ENCODE assay signal across 8 cellular contexts in the genomic region with DNA sequence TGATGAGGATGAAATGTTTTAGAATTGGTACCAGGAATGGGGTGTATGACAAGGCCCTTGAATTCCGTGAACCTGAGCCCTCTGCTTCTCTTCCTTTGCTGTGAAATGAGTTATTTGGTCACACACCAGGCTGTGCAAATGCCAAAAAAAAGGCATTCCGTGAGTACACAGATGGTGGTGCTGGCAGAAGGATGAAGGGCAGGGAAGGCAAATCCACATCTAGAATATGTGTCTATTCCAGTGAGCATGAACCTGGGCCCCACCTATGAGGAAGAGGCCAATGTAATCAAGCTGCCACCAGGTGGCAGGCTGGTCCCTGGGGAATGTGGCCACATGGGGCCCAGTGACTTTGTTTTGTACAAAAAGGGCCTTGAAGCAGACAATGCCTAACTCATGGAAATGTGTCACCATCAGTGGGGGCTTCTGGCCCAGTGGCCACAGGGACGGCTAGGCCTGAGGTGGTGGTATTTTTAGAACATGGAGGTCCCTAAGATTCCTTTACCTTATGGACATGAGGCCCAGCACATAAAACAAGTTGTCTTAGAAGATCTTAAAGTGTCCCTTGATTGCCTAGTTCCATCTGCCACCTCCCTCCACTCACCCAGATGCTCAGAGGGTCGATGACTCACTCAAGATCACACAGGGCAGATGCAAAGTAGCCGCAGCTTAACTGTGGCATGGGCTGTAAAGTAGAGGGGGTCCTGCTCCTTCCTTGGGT. TPM values are rescaled to one million over a fixed set of nuclear protein-coding genes. Genes with fewer than 3 reads are reported as not detected.
DNase-seq lines count a peak whose midpoint lies in the region; ATAC-seq and TF ChIP-seq lines count a peak whose summit lies in the region.

No MANE protein-coding gene starts in this region.

- no peaks in the 10 kb centered on the region for H3K36me3 ChIP-seq in adipocyte (ENCODE audit: control insufficient read depth, insufficient read depth, low read length, severe bottlenecking)
- no peaks in the 10 kb centered on the region for H3K36me3 ChIP-seq in spleen

- WGBS in spleen, 5 donors, result 53 to 67% (median 62%) methylated on average over 5 of the region's 5 CpGs

- TF ChIP-seq POLR2A in spleen (IDR thresholded peaks at IDR 0.05), result no peak

- peak; percentile 81 to 93 (median 85) for TF ChIP-seq CTCF in spleen (IDR thresholded peaks at IDR 0.05 in 8 of 11, conservative IDR thresholded peaks at IDR 0.05 in 3 of 11)

- intact Hi-C loops in spleen (cut with DNase I; ENCODE audit: low total_unique reads), result loop anchor here (2.0 kb wide), 1 partner anchor 94 kb away; no protein-coding TSS in a partner anchor

- DNase-seq in ELR (ENCODE audit: low read depth) (peak; percentile 85), LHCN-M2 (ENCODE audit: low read depth) (peak; percentile 58), T-helper 1 cell (peak; percentile 48 to 79 (median 69)), adipocyte (ENCODE audit: low read depth) (peak; percentile 71), hepatic stellate cell (ENCODE audit: low spot score) (peak; percentile 62), spleen (peak; percentile 92)

- no peak overlapping the region for H3K9ac ChIP-seq in adipocyte (ENCODE audit: low read length)

- peaks cover 9% of the 10 kb centered on the region for H3K4me1 ChIP-seq in adipocyte (ENCODE audit: control insufficient read depth, insufficient read depth, low read length)
- H3K4me1 ChIP-seq in spleen, result peaks cover 4 to 45% (median 21%) of the 10 kb centered on the region in 6 donors

- H3K4me3 ChIP-seq in adipocyte (ENCODE audit: low read length) (no peak overlapping the region), spleen (no peak overlapping the region)

- ATAC-seq in GM18498 (IDR thresholded peaks at IDR 0.05; ENCODE audit: unreplicated experiment) (no peak), GM19467 (IDR thresholded peaks at IDR 0.05; ENCODE audit: unreplicated experiment) (no peak)

- H3K27me3 ChIP-seq in adipocyte (replicated peaks; ENCODE audit: control insufficient read depth, insufficient read depth, low read length) (no peaks in the 10 kb centered on the region), spleen (replicated peaks in 1 of 7) (peaks cover 0 to 15% (median 6%) of the 10 kb centered on the region in 7 donors)

- peaks cover 5% of the 10 kb centered on the region for H3K9me3 ChIP-seq in adipocyte (ENCODE audit: control insufficient read depth, low read length)
- no peaks in the 10 kb centered on the region for H3K9me3 ChIP-seq in spleen

- H3K27ac ChIP-seq in spleen, result peak overlapping the region in 2 of 8 donors; percentile 21 to 34

RNA-seq across cellular contexts. Expression of gene RNF215, which starts 3.9 kb away (rescaled TPM):
- total RNA-seq in LHCN-M2 (2014; rRNA removed) (36.0 and 39.5 TPM in 2 replicates), spleen (10 to 100 TPM; 10.2 to 19.5 (median 15.9) TPM)
- polyA plus RNA-seq in LHCN-M2 (2012), result 15.5 TPM
- polyA plus RNA-seq in spleen, result 10 to 100 TPM in 1 of 3 donors, 1 to 10 TPM in 2; 6.5 to 11.0 (median 8.3) TPM

RNA-seq across cellular contexts. Expression of gene SEC14L2, which starts 5.7 kb away (rescaled TPM):
- total RNA-seq in LHCN-M2 (2014; rRNA removed), result 34.8 and 40.8 TPM in 2 replicates
- polyA plus RNA-seq in LHCN-M2 (2012), result 26.8 TPM
- 1 to 10 TPM in 6 of 7 donors, under 1 TPM in 1; 0.52 to 6.1 (median 2.4) TPM for total RNA-seq in spleen
- polyA plus RNA-seq in spleen, result 1 to 10 TPM in 1 of 3 donors, under 1 TPM in 2; 0.54 to 1.5 (median 0.96) TPM

RNA-seq across cellular contexts. Expression of gene CCDC157, which starts 34.3 kb away (rescaled TPM):
- 2.6 and 3.2 TPM in 2 replicates for total RNA-seq in LHCN-M2 (2014; rRNA removed)
- 2.7 TPM for polyA plus RNA-seq in LHCN-M2 (2012)
- total RNA-seq in spleen, result 1 to 10 TPM; 2.1 to 8.1 (median 3.5) TPM
- polyA plus RNA-seq in spleen, result 1 to 10 TPM; 2.5 to 4.6 (median 3.9) TPM

RNA-seq across cellular contexts. Expression of gene MTFP1, which starts 34.4 kb away (rescaled TPM):
- 30.0 and 32.2 TPM in 2 replicates for total RNA-seq in LHCN-M2 (2014; rRNA removed)
- polyA plus RNA-seq in LHCN-M2 (2012), result 21.7 TPM
- total RNA-seq in spleen, result 10 to 100 TPM in 6 of 7 donors, 1 to 10 TPM in 1; 9.9 to 36.8 (median 15.4) TPM
- polyA plus RNA-seq in spleen, result 10 to 100 TPM; 16.9 to 30.4 (median 26.4) TPM

RNA-seq across cellular contexts. Expression of gene SF3A1, which starts 34.4 kb away (rescaled TPM):
- total RNA-seq in LHCN-M2 (2014; rRNA removed) (37.6 and 77.7 TPM in 2 replicates), spleen (100 to 1,000 TPM; 154 to 223 (median 182) TPM)
- polyA plus RNA-seq in LHCN-M2 (2012), result 76.4 TPM
- 10 to 100 TPM; 14.9 to 22.8 (median 16.1) TPM for polyA plus RNA-seq in spleen
